ENCODE assay signal across 16 cellular contexts in the genomic region with DNA sequence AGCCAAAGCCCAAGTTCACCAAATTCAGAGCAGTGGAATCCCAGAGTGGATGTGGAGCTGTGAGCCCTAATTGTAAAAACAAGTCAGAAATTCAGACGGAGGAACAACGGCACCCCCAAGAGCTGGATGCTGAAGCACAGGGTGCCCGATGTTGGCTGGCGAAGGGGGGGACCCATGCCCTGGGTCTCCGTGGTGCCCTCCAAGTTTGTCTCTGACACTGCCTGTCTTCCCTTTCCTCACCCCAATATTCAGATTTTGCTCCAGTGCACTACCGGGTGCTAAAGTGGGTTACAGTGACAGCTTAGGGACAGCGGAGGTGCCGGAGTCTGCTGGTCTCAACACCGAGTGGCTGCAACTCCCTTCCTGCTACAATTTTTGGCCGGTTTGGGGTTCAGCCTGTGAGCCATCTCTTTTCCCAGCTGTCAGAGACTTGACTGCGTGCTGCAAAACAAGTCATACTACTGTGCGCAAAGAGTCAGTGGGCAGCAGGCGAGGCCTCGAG. TPM values are rescaled to one million over a fixed set of nuclear protein-coding genes. Genes with fewer than 3 reads are reported as not detected.
A peak's percentile ranks its signal among the peaks of the same experiment; 100 is the strongest.
DNase-seq lines count a peak whose midpoint lies in the region; ATAC-seq and TF ChIP-seq lines count a peak whose summit lies in the region.
"Had no signal": no experiment of that assay in that cellular context is flagged by ENCODE, and none has a peak within 500 bp of the region (broad histone marks: within the 10 kb centered on the region; RNA-seq: fewer than 3 reads in every experiment).

No MANE protein-coding gene starts in this region.

- intact Hi-C loops in heart right ventricle (cut with DNase I) (no loop called here), Right ventricle myocardium inferior (cut with DNase I) (no loop called here), psoas muscle (cut with DNase I) (no loop called here), MCF 10A (cut with micrococcal nuclease) (no loop called here)

- peaks cover 0 to 5% (median 0%) of the 10 kb centered on the region in 9 donors for H3K36me3 ChIP-seq in heart right ventricle
- H3K36me3 ChIP-seq in right atrium auricular region: no peaks in the 10 kb centered on the region
- H3K36me3 ChIP-seq in psoas muscle (ENCODE audit: insufficient read depth in 1 of 2, low read depth in 1 of 2): no peaks in the 10 kb centered on the region

- H3K27ac ChIP-seq in heart right ventricle: peak overlapping the region in 8 of 10 donors; percentile 3 to 91 (median 60)
- peak overlapping the region; percentile 50 to 52 for H3K27ac ChIP-seq in right atrium auricular region
- H3K27ac ChIP-seq in psoas muscle: peak overlapping the region; percentile 83
- H3K27ac ChIP-seq: A549, HL-60, PC-9 had no signal

- no peak overlapping the region for H3K4me3 Mint-ChIP-seq in MCF 10A (ENCODE audit: unreplicated experiment)
- H3K4me3 Mint-ChIP-seq: CD14-positive monocyte had no signal

- WGBS in heart right ventricle, 2 donors: 59 to 64% methylated on average over 14 of the region's 14 CpGs
- WGBS in psoas muscle, 3 donors: 62 to 82% (median 66%) methylated on average over 14 of the region's 14 CpGs

- CTCF ChIA-PET in MCF 10A (lab: Yijun Ruan, JAX): interaction anchor here (0.8 to 1.8 kb wide), 2 partner anchors 14 to 25 kb away, joined by 3 to 5 read pairs; no protein-coding TSS in a partner anchor

- DNase-seq in heart right ventricle (no peak), Right ventricle myocardium inferior (ENCODE audit: missing footprints) (no peak), right atrium auricular region (ENCODE audit: low spot score) (no peak), psoas muscle (peak in 1 of 2 donors; percentile 41), MCF 10A (ENCODE audit: unreplicated experiment) (no peak)
- DNase-seq in activated CD4-positive, alpha-beta T cell treated with anti-CD3 and anti-CD28 coated beads, Interleukin-2, amount 50 U/mL, for 4 hours: no peak
- DNase-seq: NCI-H2227 treated with DMSO at 0.1 percent for 48 hours; NCI-H524 treated with DMSO at 0.1 percent for 48 hours; NK-92 treated with Interleukin-12 subunit alpha and Interleukin-12 subunit beta, amount 100 ng/mL, for 24 hours; PC-9 had no signal

- H3K36me3 Mint-ChIP-seq in MCF 10A (ENCODE audit: insufficient read depth, unreplicated experiment): no peaks in the 10 kb centered on the region
- H3K36me3 Mint-ChIP-seq: CD14-positive monocyte had no signal

- ATAC-seq in heart right ventricle (peak in 4 of 8 donors; percentile 6 to 27 (median 16)), Right ventricle myocardium inferior (no peak), psoas muscle (no peak), HG02798 (IDR thresholded peaks at IDR 0.05; ENCODE audit: poor library complexity, unreplicated experiment) (no peak), HG03457 (IDR thresholded peaks at IDR 0.05; ENCODE audit: unreplicated experiment) (no peak)
- ATAC-seq: GM12878 had no signal

- TF ChIP-seq CTCF in heart right ventricle (IDR thresholded peaks at IDR 0.05): no peak
- TF ChIP-seq CTCF in right atrium auricular region (IDR thresholded peaks at IDR 0.05): no peak
- no peak for TF ChIP-seq CTCF in psoas muscle (IDR thresholded peaks at IDR 0.05)
- TF ChIP-seq CTCF in MCF 10A (IDR thresholded peaks at IDR 0.05; ENCODE audit: unreplicated experiment): no peak

- no peak overlapping the region for H3K4me3 ChIP-seq in heart right ventricle
- H3K4me3 ChIP-seq in right atrium auricular region: no peak overlapping the region
- no peak overlapping the region for H3K4me3 ChIP-seq in psoas muscle
- H3K4me3 ChIP-seq: A549, GM12878, PC-9 had no signal

- H3K27me3 ChIP-seq in heart right ventricle (peaks cover 0 to 9% (median 0%) of the 10 kb centered on the region in 7 donors), right atrium auricular region (no peaks in the 10 kb centered on the region), psoas muscle (ENCODE audit: insufficient read depth in 3 of 3, low read length in 2 of 3) (no peaks in the 10 kb centered on the region)

- POLR2A ChIA-PET in MCF 10A (lab: Yijun Ruan, JAX): no interaction called here

- H3K9me3 ChIP-seq in heart right ventricle (peaks cover 0 to 10% (median 0%) of the 10 kb centered on the region in 11 donors), right atrium auricular region (no peaks in the 10 kb centered on the region), psoas muscle (no peaks in the 10 kb centered on the region)

- peaks cover under 1% of the 10 kb centered on the region for H3K27me3 Mint-ChIP-seq in MCF 10A (ENCODE audit: insufficient read depth, unreplicated experiment)

- BruUV-seq in MCF 10A (replicated peaks; lab: Mats Ljungman, UMichigan): no TSS peak

- H3K9me3 Mint-ChIP-seq in MCF 10A (ENCODE audit: unreplicated experiment): no peaks in the 10 kb centered on the region

- H3K27ac Mint-ChIP-seq in MCF 10A (ENCODE audit: low read depth, unreplicated experiment): no peak overlapping the region
- H3K27ac Mint-ChIP-seq: CD14-positive monocyte had no signal

- peaks cover 28 to 74% (median 55%) of the 10 kb centered on the region in 9 donors for H3K4me1 ChIP-seq in heart right ventricle
- H3K4me1 ChIP-seq in right atrium auricular region: peaks cover 0 to 45% of the 10 kb centered on the region in 2 donors
- peaks cover 73% of the 10 kb centered on the region for H3K4me1 ChIP-seq in psoas muscle
- H3K4me1 ChIP-seq: A549 had no signal

- H3K4me1 Mint-ChIP-seq in MCF 10A (ENCODE audit: insufficient read depth, unreplicated experiment): peaks cover 5% of the 10 kb centered on the region
- H3K4me1 Mint-ChIP-seq: CD14-positive monocyte had no signal

RNA-seq across cellular contexts. Expression of a gene that starts 6.6 kb away (rescaled TPM):
- total RNA-seq in heart right ventricle (10 to 100 TPM; 13.2 to 70.1 (median 39.4) TPM), Right ventricle myocardium inferior (39.3 TPM), right atrium auricular region (10 to 100 TPM in 1 of 2 donors, 1 to 10 TPM in 1; 7.1 to 13.2 TPM), psoas muscle (10 to 100 TPM in 3 of 4 donors, 1 to 10 TPM in 1; 8.1 to 37.4 (median 29.0) TPM), MCF 10A (2022) (not detected in 2 replicates)
- polyA plus RNA-seq in heart right ventricle (10 to 100 TPM in 1 of 2 donors, 1 to 10 TPM in 1; 7.4 to 56.8 TPM), psoas muscle (10 to 100 TPM in 1 of 3 donors, 1 to 10 TPM in 2; 2.2 to 24.9 (median 5.0) TPM)
- total RNA-seq: GM12878, PC-9 had no signal
- polyA plus RNA-seq: CD14-positive monocyte, GM12878 had no signal
